ENCODE assay signal across 2 cellular contexts in genomic region chr1:214432247-214432646, GRCh38.
A peak's percentile ranks its signal among the peaks of the same experiment; 100 is the strongest.
TF ChIP-seq lines count a peak whose summit lies in the region.

No MANE protein-coding gene starts in this region.

TF ChIP-seq in A549, 52 proteins besides CTCF, POLR2A, EP300 and RAD21 (continued from another document):
- TF ChIP-seq, protein P1, sequence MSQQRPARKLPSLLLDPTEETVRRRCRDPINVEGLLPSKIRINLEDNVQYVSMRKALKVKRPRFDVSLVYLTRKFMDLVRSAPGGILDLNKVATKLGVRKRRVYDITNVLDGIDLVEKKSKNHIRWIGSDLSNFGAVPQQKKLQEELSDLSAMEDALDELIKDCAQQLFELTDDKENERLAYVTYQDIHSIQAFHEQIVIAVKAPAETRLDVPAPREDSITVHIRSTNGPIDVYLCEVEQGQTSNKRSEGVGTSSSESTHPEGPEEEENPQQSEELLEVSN (IDR thresholded peaks at IDR 0.05; ENCODE audit: borderline replicate concordance, low read depth), result no peak
- TF ChIP-seq, protein P2, sequence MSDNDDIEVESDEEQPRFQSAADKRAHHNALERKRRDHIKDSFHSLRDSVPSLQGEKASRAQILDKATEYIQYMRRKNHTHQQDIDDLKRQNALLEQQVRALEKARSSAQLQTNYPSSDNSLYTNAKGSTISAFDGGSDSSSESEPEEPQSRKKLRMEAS (IDR thresholded peaks at IDR 0.05), result no peak

TF ChIP-seq in HEK293, 187 proteins besides CTCF, POLR2A, EP300 and RAD21 (continued from another document):
- TF ChIP-seq, protein P3, sequence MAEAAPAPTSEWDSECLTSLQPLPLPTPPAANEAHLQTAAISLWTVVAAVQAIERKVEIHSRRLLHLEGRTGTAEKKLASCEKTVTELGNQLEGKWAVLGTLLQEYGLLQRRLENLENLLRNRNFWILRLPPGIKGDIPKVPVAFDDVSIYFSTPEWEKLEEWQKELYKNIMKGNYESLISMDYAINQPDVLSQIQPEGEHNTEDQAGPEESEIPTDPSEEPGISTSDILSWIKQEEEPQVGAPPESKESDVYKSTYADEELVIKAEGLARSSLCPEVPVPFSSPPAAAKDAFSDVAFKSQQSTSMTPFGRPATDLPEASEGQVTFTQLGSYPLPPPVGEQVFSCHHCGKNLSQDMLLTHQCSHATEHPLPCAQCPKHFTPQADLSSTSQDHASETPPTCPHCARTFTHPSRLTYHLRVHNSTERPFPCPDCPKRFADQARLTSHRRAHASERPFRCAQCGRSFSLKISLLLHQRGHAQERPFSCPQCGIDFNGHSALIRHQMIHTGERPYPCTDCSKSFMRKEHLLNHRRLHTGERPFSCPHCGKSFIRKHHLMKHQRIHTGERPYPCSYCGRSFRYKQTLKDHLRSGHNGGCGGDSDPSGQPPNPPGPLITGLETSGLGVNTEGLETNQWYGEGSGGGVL (tag by site-specific recombination; IDR thresholded peaks at IDR 0.05), result no peak
- no peak for TF ChIP-seq KLF9 (tag by site-specific recombination; IDR thresholded peaks at IDR 0.05; ENCODE audit: low read depth)
- no peak for TF ChIP-seq ZNF350 (tag by site-specific recombination; IDR thresholded peaks at IDR 0.05)
- TF ChIP-seq ZNF146 (tag by site-specific recombination; IDR thresholded peaks at IDR 0.05), result 0 out of 2 replicates have a peak, but pooled peaks have one; percentile 21
